8 cellular contexts compared by ENCODE assay signal in the genomic region with DNA sequence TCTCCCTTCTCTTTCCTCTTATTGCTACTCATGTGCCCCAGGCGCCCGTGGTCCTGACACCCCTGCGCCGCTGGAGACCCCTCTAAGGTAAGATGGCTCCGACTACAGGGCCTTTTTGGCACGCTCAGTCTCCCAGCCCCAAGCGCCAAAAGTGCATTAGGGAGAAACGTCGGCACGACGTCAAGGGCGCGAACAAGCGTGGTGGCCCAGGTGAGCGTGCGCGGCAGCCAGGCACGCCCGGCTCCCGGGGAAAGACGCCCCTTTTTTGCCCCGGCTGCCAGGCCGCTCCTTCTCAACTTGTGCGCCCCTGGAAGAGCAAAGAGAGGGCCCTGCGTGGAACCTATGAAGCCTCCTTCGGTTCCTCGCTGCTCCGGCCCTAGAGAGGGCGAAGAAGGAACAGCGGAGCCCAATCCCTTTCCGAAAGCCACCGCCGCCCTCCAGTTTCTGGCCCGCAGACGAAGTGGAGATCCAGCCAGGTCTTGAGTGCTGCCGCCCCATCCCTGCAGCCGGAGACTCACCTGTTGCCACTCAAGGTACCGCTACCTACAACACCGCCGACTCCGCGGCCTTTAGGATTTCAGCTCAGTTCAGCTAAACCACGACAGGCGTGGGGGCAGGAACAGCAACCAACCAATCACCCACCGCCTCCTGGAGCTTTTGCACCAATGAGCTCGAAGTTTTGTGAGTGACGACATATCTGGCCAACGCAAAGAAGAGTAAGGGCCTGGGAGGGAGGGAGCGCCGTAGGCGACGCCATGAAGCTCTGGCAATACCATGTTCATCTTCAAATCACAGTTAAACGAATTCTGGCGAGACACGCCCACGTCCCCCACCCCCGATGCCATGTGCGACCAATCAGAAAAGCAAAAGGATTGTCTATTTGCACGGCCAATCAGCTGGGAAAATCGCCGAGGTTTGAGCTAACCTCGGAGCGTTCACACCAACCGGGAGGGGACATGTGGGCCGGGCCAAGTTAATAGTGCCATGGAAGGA. TPM values are rescaled to one million over a fixed set of nuclear protein-coding genes. Genes with fewer than 3 reads are reported as not detected.
DNase-seq lines count a peak whose midpoint lies in the region; ATAC-seq, FAIRE-seq and TF ChIP-seq lines count a peak whose summit lies in the region.
"Not testable (repeated sequence)": the region's sequence is repeated elsewhere in the genome, so short reads cannot be mapped to it uniquely, and the experiment has no call there.

Gene ARL17A, minus strand, starts transcription at position 609 of the 993 bp plus-strand sequence. CDS start 3,369 bp downstream, outside the sequence.

- not testable (repeated sequence) for H3K9ac ChIP-seq in K562 (ENCODE audit: insufficient read depth in 1 of 2, low read depth in 2 of 2, low read length in 2 of 2)

- in situ Hi-C loops in K562 (cut with MboI) = loop anchor here (10.0 kb wide), 1 partner anchor 485 kb away; no protein-coding TSS in a partner anchor

- peak; percentile 100 for FAIRE-seq in K562 (lab: Jason Lieb, UNC)
- peak; percentile 65 for FAIRE-seq in islet of Langerhans (lab: Jason Lieb, UNC)

- ATAC-seq in GM18517 (IDR thresholded peaks at IDR 0.05; ENCODE audit: unreplicated experiment) = peak; percentile 86
- peak; percentile 93 for ATAC-seq in K562

- H3K4me1 Mint-ChIP-seq in HFFc6 (ENCODE audit: low read depth) = not testable (repeated sequence)

- not testable (repeated sequence) for TF ChIP-seq EP300 in K562 (IDR thresholded peaks at IDR 0.05; ENCODE audit: low read length); suprapubic skin (IDR thresholded peaks at IDR 0.05)

- not testable (repeated sequence) for H2AFZ ChIP-seq in K562 (ENCODE audit: low read depth, low read length)

- intact Hi-C loops in K562 (cut with micrococcal nuclease) = not testable (repeated sequence)

- CTCF ChIA-PET in K562 (lab: Yijun Ruan, JAX; ENCODE audit: low intra/inter-chr PET ratio) = not testable (repeated sequence)

- H3K9me3 ChIP-seq in K562 (replicated peaks; ENCODE audit: control insufficient read depth, insufficient read depth, low read depth, low read length); suprapubic skin: not testable (repeated sequence)

- not testable (repeated sequence) for H3K79me2 ChIP-seq in K562 (ENCODE audit: control insufficient read depth, insufficient read depth, low read length)

- not testable (repeated sequence) for H3K36me3 ChIP-seq in K562 (ENCODE audit: control insufficient read depth, insufficient read depth, low read length); suprapubic skin

- not testable (repeated sequence) for H3K36me3 Mint-ChIP-seq in HFFc6 (ENCODE audit: low read depth)

- not testable (repeated sequence) for TF ChIP-seq POLR2A in K562 (conservative IDR thresholded peaks at IDR 0.05); suprapubic skin (IDR thresholded peaks at IDR 0.05)

- POLR2A ChIA-PET in K562 (lab: Yijun Ruan, JAX) = not testable (repeated sequence)

- not testable (repeated sequence) for H3K27me3 Mint-ChIP-seq in HFFc6 (ENCODE audit: insufficient read depth)

- DNase-seq in HFFc6 (peak; percentile 90), HL-60 (ENCODE audit: low read depth in 1 of 2, low spot score in 1 of 2) (peak in 1 of 2 experiments; percentile 97), suprapubic skin (ENCODE audit: low spot score in 2 of 2) (peak; percentile 87 to 91)
- DNase-seq in activated CD4-positive, alpha-beta T cell treated with anti-CD3 and anti-CD28 coated beads, Interleukin-2, amount 50 U/mL, for 24 hours (ENCODE audit: low read depth in 1 of 2, low spot score in 1 of 2) = peak; percentile 54 to 68
- DNase-seq in K562 (ENCODE audit: extremely low read depth in 1 of 4, low spot score in 3 of 4); skeletal muscle cell (ENCODE audit: low read depth): not testable (repeated sequence)

- H3K4me3 Mint-ChIP-seq in HFFc6 = not testable (repeated sequence)

- not testable (repeated sequence) for H3K27ac ChIP-seq in HL-60 (replicated peaks); K562 (ENCODE audit: extremely low read depth, low read depth, low read length); suprapubic skin

- not testable (repeated sequence) for H3K27ac Mint-ChIP-seq in HFFc6

- H3K27me3 ChIP-seq in HL-60 (ENCODE audit: insufficient read depth, poor library complexity, severe bottlenecking); K562 (ENCODE audit: control insufficient read depth in 2 of 2, insufficient read depth in 2 of 2, low read length in 2 of 2); suprapubic skin: not testable (repeated sequence)

- no CpG with 5 or more reads among the region's 65 CpGs for WGBS in K562 (ENCODE audit: insufficient coverage, low coverage, missing lambda C conversion rate)
- no CpG with 5 or more reads among the region's 65 CpGs for WGBS in suprapubic skin

- H3K4me2 ChIP-seq in K562 (ENCODE audit: insufficient read depth, low read length) = peak within 1 kb of the TSS; percentile 32

- not testable (repeated sequence) for TF ChIP-seq CTCF in HFFc6 (IDR thresholded peaks at IDR 0.05); HL-60 (IDR thresholded peaks at IDR 0.05; ENCODE audit: insufficient read depth, low read length); K562 (IDR thresholded peaks at IDR 0.05 in 2 of 3, conservative IDR thresholded peaks at IDR 0.05 in 1 of 3; ENCODE audit: insufficient read depth in 2 of 3, low read depth in 1 of 3, low read length in 3 of 3); suprapubic skin (IDR thresholded peaks at IDR 0.05)

- not testable (repeated sequence) for H3K9me1 ChIP-seq in K562 (ENCODE audit: control insufficient read depth, insufficient read depth, low read length)

- not testable (repeated sequence) for H3K9me3 Mint-ChIP-seq in HFFc6

- TSS peak; percentile 88 for BruUV-seq in K562 (replicated peaks; lab: Mats Ljungman, UMichigan)

- not testable (repeated sequence) for H3K4me1 ChIP-seq in K562 (replicated peaks in 1 of 2; ENCODE audit: control insufficient read depth in 2 of 2, insufficient read depth in 2 of 2, low read length in 2 of 2); suprapubic skin

- TF ChIP-seq RAD21 in K562 (CRISPR knock-in tag; conservative IDR thresholded peaks at IDR 0.05 in 1 of 2, IDR thresholded peaks at IDR 0.05 in 1 of 2) = not testable (repeated sequence)

- H3K4me3 ChIP-seq in HL-60 (replicated peaks; ENCODE audit: insufficient read depth, low read length) (peak within 1 kb of the TSS; percentile 20; the same call in 1 of the 2 replicates), skeletal muscle cell (ENCODE audit: low read depth, low read length) (peak within 1 kb of the TSS; percentile 22), suprapubic skin (peak within 1 kb of the TSS; percentile 20)
- not testable (repeated sequence) for H3K4me3 ChIP-seq in K562

- not testable (repeated sequence) for H4K20me1 ChIP-seq in K562 (replicated peaks; ENCODE audit: control insufficient read depth, insufficient read depth, low read length)

TF ChIP-seq in K562, 482 proteins besides CTCF, POLR2A, EP300 and RAD21:
- TF ChIP-seq, protein P1, sequence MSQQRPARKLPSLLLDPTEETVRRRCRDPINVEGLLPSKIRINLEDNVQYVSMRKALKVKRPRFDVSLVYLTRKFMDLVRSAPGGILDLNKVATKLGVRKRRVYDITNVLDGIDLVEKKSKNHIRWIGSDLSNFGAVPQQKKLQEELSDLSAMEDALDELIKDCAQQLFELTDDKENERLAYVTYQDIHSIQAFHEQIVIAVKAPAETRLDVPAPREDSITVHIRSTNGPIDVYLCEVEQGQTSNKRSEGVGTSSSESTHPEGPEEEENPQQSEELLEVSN (IDR thresholded peaks at IDR 0.05; ENCODE audit: borderline replicate concordance in 1 of 2, extremely low read depth in 1 of 2, insufficient read depth in 1 of 2, insufficient read length in 1 of 2, low read depth in 1 of 2, low read length in 1 of 2, poor library complexity in 1 of 2, severe bottlenecking in 1 of 2) = peak in 1 of 2 experiments; percentile 12
- TF ChIP-seq RCOR1 (IDR thresholded peaks at IDR 0.05; ENCODE audit: borderline replicate concordance in 1 of 2, low read depth in 2 of 2, low read length in 2 of 2) = 0 out of 4 replicates have a peak, but pooled peaks of 1 of the 2 experiments have one; percentile 25

RNA-seq across cellular contexts. Expression of gene ARL17A, which starts in this region (rescaled TPM):
- total RNA-seq in HFFc6 (2021; fragmentation: NEBNext Ultra II Directional; extraction: Animal tissue kit (Norgen Biotek cat#: 25700)) = 10 to 100 TPM in 1 of 6 experiments, 1 to 10 TPM in 5; 7.7 to 10.4 (median 8.2) TPM
- 135 and 149 TPM in 2 replicates for total RNA-seq in K562 (2011; cell fraction: chromatin; rRNA removed; ENCODE audit: low replicate concordance)
- total RNA-seq in K562 (2011; cell fraction: nucleolus; rRNA removed) = 56.0 and 59.9 TPM in 2 replicates
- total RNA-seq in K562 (2011; cell fraction: nucleoplasm; rRNA removed) = 134 and 224 TPM in 2 replicates
- total RNA-seq in K562 (2014; rRNA removed) (4.7 and 6.8 TPM in 2 replicates), K562 (2014; rRNA removed; fragmentation: Illumina TruSeq; extraction: Trizol) (13.5 and 14.0 TPM in 2 replicates), K562 (2015; rRNA removed; fragmentation: Illumina TruSeq; extraction: Trizol) (11.4 and 11.5 TPM in 2 replicates), K562 (2021) (13.3 and 15.2 TPM in 2 replicates), suprapubic skin (10 to 100 TPM in 2 of 4 donors, 1 to 10 TPM in 2; 4.8 to 22.0 (median 13.3) TPM)
- polyA plus RNA-seq in K562 (2011; rRNA removed) (24.8 and 39.3 TPM in 2 replicates), K562 (2014; fragmentation: Illumina TruSeq; extraction: Trizol) (16.0 and 19.0 TPM in 2 replicates), K562 (2014; fragmentation: Nextera tagmentation; extraction: Ambion mirVana) (1 to 10 TPM; 5.2 to 6.5 TPM), K562 (2014; rRNA removed) (19.7 and 23.7 TPM in 2 replicates)
- 21.4 and 29.1 TPM in 2 replicates for polyA plus RNA-seq in K562 (2011; cell fraction: cytosol; rRNA removed)
- 127 and 200 TPM in 2 replicates for polyA plus RNA-seq in K562 (2011; cell fraction: nucleus; rRNA removed)
- polyA plus RNA-seq in K562 (2012) = 9.1 and 17.6 TPM in 2 replicates
- polyA minus RNA-seq in K562 (2011; rRNA and poly(A)+ RNA removed) = 15.4 and 22.9 TPM in 2 replicates
- 5.0 and 5.1 TPM in 2 replicates for polyA minus RNA-seq in K562 (2011; cell fraction: cytosol; rRNA and poly(A)+ RNA removed)
- 35.0 and 42.4 TPM in 2 replicates for polyA minus RNA-seq in K562 (2011; cell fraction: nucleus; rRNA and poly(A)+ RNA removed)
